Comparison of ENCODE assay signal across 1 cellular context in genomic region chr16:50538411-50539052, GRCh38.
TF ChIP-seq lines count a peak whose summit lies in the region.

No MANE protein-coding gene starts in this region.

TF ChIP-seq in HepG2, 621 proteins besides CTCF, POLR2A, EP300 and RAD21 (continued from another document and continues in another):
- TF ChIP-seq NPAS2 (CRISPR knock-in tag; IDR thresholded peaks at IDR 0.05; ENCODE audit: borderline replicate concordance) (no peak), ETV6 (CRISPR knock-in tag; conservative IDR thresholded peaks at IDR 0.05) (0 out of 2 replicates have a peak, but pooled peaks have one; percentile 22), FOXP1 (IDR thresholded peaks at IDR 0.05) (no peak), FOXP1 (CRISPR knock-in tag; IDR thresholded peaks at IDR 0.05) (no peak), ZNF704 (CRISPR knock-in tag; IDR thresholded peaks at IDR 0.05; ENCODE audit: borderline replicate concordance) (no peak), ZNF546 (CRISPR knock-in tag; conservative IDR thresholded peaks at IDR 0.05) (no peak), FIP1L1 (IDR thresholded peaks at IDR 0.05; ENCODE audit: borderline replicate concordance, insufficient read depth, low read depth, low read length) (no peak), MAX (IDR thresholded peaks at IDR 0.05) (no peak), ZNF496 (CRISPR knock-in tag; IDR thresholded peaks at IDR 0.05; ENCODE audit: insufficient replicate concordance) (no peak), ZNF674 (CRISPR knock-in tag; IDR thresholded peaks at IDR 0.05; ENCODE audit: low read depth) (0 out of 2 replicates have a peak, but pooled peaks have one; percentile 19), TEAD2 (CRISPR knock-in tag; IDR thresholded peaks at IDR 0.05) (no peak), ZNF280B (CRISPR knock-in tag; IDR thresholded peaks at IDR 0.05; ENCODE audit: borderline replicate concordance) (peak; percentile 50; the same call in 1 of the 2 replicates), CC2D1A (CRISPR knock-in tag; IDR thresholded peaks at IDR 0.05) (no peak), HMGXB3 (CRISPR knock-in tag; IDR thresholded peaks at IDR 0.05; ENCODE audit: borderline replicate concordance) (0 out of 2 replicates have a peak, but pooled peaks have one; percentile 4), RXRB (CRISPR knock-in tag; IDR thresholded peaks at IDR 0.05; ENCODE audit: borderline replicate concordance) (no peak), MIER3 (CRISPR knock-in tag; IDR thresholded peaks at IDR 0.05; ENCODE audit: borderline replicate concordance) (no peak), U2AF1 (optimal IDR thresholded peaks at IDR 0.05; ENCODE audit: low read depth, low read length) (peak; percentile 98), HMG20A (CRISPR knock-in tag; IDR thresholded peaks at IDR 0.05; ENCODE audit: borderline replicate concordance) (0 out of 2 replicates have a peak, but pooled peaks have one; percentile 19), PAF1 (CRISPR knock-in tag; IDR thresholded peaks at IDR 0.05) (0 out of 2 replicates have a peak, but pooled peaks have one; percentile 31), FUBP1 (CRISPR knock-in tag; IDR thresholded peaks at IDR 0.05; ENCODE audit: borderline replicate concordance) (no peak; the same call in 1 of the 2 replicates), ZNF883 (CRISPR knock-in tag; IDR thresholded peaks at IDR 0.05; ENCODE audit: not compliant biosample characterization) (no peak), PHF8 (CRISPR knock-in tag; IDR thresholded peaks at IDR 0.05) (no peak), NCOR1 (IDR thresholded peaks at IDR 0.05; ENCODE audit: borderline replicate concordance, low read length) (no peak), DMTF1 (CRISPR knock-in tag; IDR thresholded peaks at IDR 0.05) (no peak), SIN3A (IDR thresholded peaks at IDR 0.05; ENCODE audit: borderline replicate concordance, low read depth, low read length) (no peak), ZNF589 (CRISPR knock-in tag; conservative IDR thresholded peaks at IDR 0.05) (no peak), MAFG (CRISPR knock-in tag; IDR thresholded peaks at IDR 0.05) (no peak), ATF7-NPFF (CRISPR knock-in tag; IDR thresholded peaks at IDR 0.05; ENCODE audit: low read depth) (no peak), ZBTB43 (CRISPR knock-in tag; conservative IDR thresholded peaks at IDR 0.05) (no peak), ZFX (CRISPR knock-in tag; IDR thresholded peaks at IDR 0.05; ENCODE audit: low read depth) (peak; percentile 67; the same call in 1 of the 2 replicates), KDM4B (CRISPR knock-in tag; IDR thresholded peaks at IDR 0.05) (no peak), NCOA2 (CRISPR knock-in tag; IDR thresholded peaks at IDR 0.05) (0 out of 2 replicates have a peak, but pooled peaks have one; percentile 3), GRHL1 (CRISPR knock-in tag; conservative IDR thresholded peaks at IDR 0.05) (no peak), AHDC1 (CRISPR knock-in tag; IDR thresholded peaks at IDR 0.05; ENCODE audit: borderline replicate concordance) (no peak), KMT2A (CRISPR knock-in tag; IDR thresholded peaks at IDR 0.05) (no peak), RFXANK (CRISPR knock-in tag; IDR thresholded peaks at IDR 0.05) (no peak), PRPF4 (IDR thresholded peaks at IDR 0.05; ENCODE audit: low read depth, low read length, poor library complexity, severe bottlenecking) (no peak), ATF7 (IDR thresholded peaks at IDR 0.05) (no peak), ATF7 (CRISPR knock-in tag; IDR thresholded peaks at IDR 0.05) (no peak), POLR2AphosphoS5 (IDR thresholded peaks at IDR 0.05; ENCODE audit: low read depth, low read length) (peak; percentile 34; the same call in 1 of the 2 replicates), ZBTB42 (CRISPR knock-in tag; IDR thresholded peaks at IDR 0.05) (no peak), ZNF615 (CRISPR knock-in tag; IDR thresholded peaks at IDR 0.05; ENCODE audit: borderline replicate concordance) (no peak), ZFP41 (CRISPR knock-in tag; IDR thresholded peaks at IDR 0.05; ENCODE audit: borderline replicate concordance) (peak; percentile 13; the same call in 1 of the 2 replicates)
